In the genomic region with DNA sequence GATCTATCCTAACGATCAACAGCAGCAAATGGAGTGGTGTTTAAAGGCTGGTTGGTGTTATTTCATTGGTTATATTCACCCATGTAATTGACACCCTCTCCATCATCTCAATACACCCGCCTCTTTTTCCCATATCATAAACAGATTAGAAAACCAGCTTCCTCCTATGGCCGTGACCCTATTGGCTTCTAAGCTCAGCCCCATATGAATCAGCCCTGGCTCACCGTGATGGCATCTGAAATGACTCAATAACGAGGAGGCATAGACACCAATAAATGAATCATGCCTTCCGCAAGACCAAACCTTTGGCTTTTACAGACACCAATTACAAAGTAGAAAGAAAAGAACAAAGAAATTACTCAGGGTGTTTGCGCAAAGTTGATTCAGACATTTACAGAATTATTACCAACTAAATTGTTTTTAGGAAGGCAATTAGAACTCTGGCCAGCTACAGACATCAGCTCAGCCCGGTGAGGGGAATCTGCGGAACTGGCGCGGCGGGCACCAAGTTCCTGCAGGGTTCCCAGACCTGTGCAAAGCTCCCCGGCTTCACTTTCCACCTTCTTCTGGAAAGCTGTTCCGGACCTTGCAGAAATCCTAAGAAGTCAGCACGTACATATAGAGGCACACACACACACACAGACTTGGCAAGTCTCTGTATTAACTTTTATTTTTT, we compare ENCODE assay signal across 9 cellular contexts. TPM values are rescaled to one million over a fixed set of nuclear protein-coding genes. Genes with fewer than 3 reads are reported as not detected.
A peak's percentile ranks its signal among the peaks of the same experiment; 100 is the strongest.
DNase-seq lines count a peak whose midpoint lies in the region; ATAC-seq and TF ChIP-seq lines count a peak whose summit lies in the region.
"Had no signal": no experiment of that assay in that cellular context is flagged by ENCODE, and none has a peak within 500 bp of the region (broad histone marks: within the 10 kb centered on the region; RNA-seq: fewer than 3 reads in every experiment).

No MANE protein-coding gene starts in this region.

- peaks cover 18% of the 10 kb centered on the region for H3K4me1 ChIP-seq in ACC112 (ENCODE audit: control insufficient read depth, insufficient read depth, low read length, unreplicated experiment)

- TF ChIP-seq CTCF in dorsolateral prefrontal cortex (IDR thresholded peaks at IDR 0.05 in 54 of 56, conservative IDR thresholded peaks at IDR 0.05 in 2 of 56; ENCODE audit: low read depth in 1 of 56, partially characterized antibody in 56 of 56) = no peak

- no peak for ATAC-seq in HG03571 (IDR thresholded peaks at IDR 0.05; ENCODE audit: unreplicated experiment)
- ATAC-seq: body of pancreas had no signal

- no peaks in the 10 kb centered on the region for H3K9me3 Mint-ChIP-seq in stimulated activated naive CD8-positive, alpha-beta T cell treated with anti-CD3 and anti-CD28 coated beads, Interleukin-15, Interleukin-2, amounts not matched to agents 100 ng/mL and 50 ng/mL, for 24 hours

- DNase-seq in NCI-H460 (ENCODE audit: extremely low read depth, low read depth) (peak; percentile 97), islet precursor cell (peak; percentile 90), dorsolateral prefrontal cortex (no peak), NCI-H510A (lab: John Stamatoyannopoulos, UW) (no peak)
- DNase-seq in activated effector memory CD4-positive, alpha-beta T cell treated with Interleukin-2 at 50 U/mL for 16 hours = peak; percentile 36

- H3K36me3 ChIP-seq in ACC112 (ENCODE audit: insufficient read depth, low read length) = no peaks in the 10 kb centered on the region

- H2AFZ ChIP-seq in ACC112 (ENCODE audit: low read length, unreplicated experiment) = no peak overlapping the region

- peak overlapping the region; percentile 79 for H3K27ac Mint-ChIP-seq in stimulated activated naive CD8-positive, alpha-beta T cell treated with anti-CD3 and anti-CD28 coated beads, Interleukin-15, Interleukin-2, amounts not matched to agents 100 ng/mL and 50 ng/mL, for 24 hours

- H3K4me1 Mint-ChIP-seq in stimulated activated naive CD8-positive, alpha-beta T cell treated with anti-CD3 and anti-CD28 coated beads, Interleukin-15, Interleukin-2, amounts not matched to agents 100 ng/mL and 50 ng/mL, for 24 hours (ENCODE audit: low read depth) = peaks cover 78% of the 10 kb centered on the region

- H3K27ac ChIP-seq in ACC112 (ENCODE audit: low read depth, low read length) (peak overlapping the region; percentile 57), dorsolateral prefrontal cortex (no peak overlapping the region)

- H3K27me3 Mint-ChIP-seq in stimulated activated naive CD8-positive, alpha-beta T cell treated with anti-CD3 and anti-CD28 coated beads, Interleukin-15, Interleukin-2, amounts not matched to agents 100 ng/mL and 50 ng/mL, for 24 hours = no peaks in the 10 kb centered on the region

- H3K79me2 ChIP-seq in ACC112 (ENCODE audit: control insufficient read depth, insufficient read depth, low read length, unreplicated experiment) = no peaks in the 10 kb centered on the region

- H3K27me3 ChIP-seq in ACC112 (ENCODE audit: insufficient read depth, low read length) = no peaks in the 10 kb centered on the region
- no peaks in the 10 kb centered on the region for H3K27me3 ChIP-seq in dorsolateral prefrontal cortex
- H3K27me3 ChIP-seq: body of pancreas had no signal

- peak overlapping the region; percentile 19; the same call in 1 of the 2 replicates for H3K4me3 ChIP-seq in ACC112 (ENCODE audit: low read depth, low read length)
- no peak overlapping the region for H3K4me3 ChIP-seq in dorsolateral prefrontal cortex
- H3K4me3 ChIP-seq: body of pancreas had no signal

- intact Hi-C loops in dorsolateral prefrontal cortex (cut with DNase I) = no loop called here

- H3K36me3 Mint-ChIP-seq in stimulated activated naive CD8-positive, alpha-beta T cell treated with anti-CD3 and anti-CD28 coated beads, Interleukin-15, Interleukin-2, amounts not matched to agents 100 ng/mL and 50 ng/mL, for 24 hours (ENCODE audit: low read depth) = no peaks in the 10 kb centered on the region

- H3K4me3 Mint-ChIP-seq in stimulated activated naive CD8-positive, alpha-beta T cell treated with anti-CD3 and anti-CD28 coated beads, Interleukin-15, Interleukin-2, amounts not matched to agents 100 ng/mL and 50 ng/mL, for 24 hours = peak overlapping the region; percentile 65

RNA-seq across cellular contexts. Expression of a gene that starts 11.5 kb away (rescaled TPM):
- 3.1 and 3.9 TPM in 2 replicates for total RNA-seq in NCI-H460 (2014; rRNA removed; shearing (Covaris generic))
- polyA plus RNA-seq in NCI-H460 (2014; cell fraction: nucleus; rRNA removed) = 1.6 and 2.3 TPM in 2 replicates
- total RNA-seq in dorsolateral prefrontal cortex = 10 to 100 TPM; 22.0 to 55.2 (median 36.7) TPM

Comparison
In these comparisons a context has a peak if more than half of its experiments do, and no peak if none do; other contexts are left out.
1. DNase-seq: peak in NCI-H460 (single experiment), activated effector memory CD4-positive, alpha-beta T cell treated with Interleukin-2 at 50 U/mL for 16 hours (single experiment) and islet precursor cell (single experiment); none in dorsolateral prefrontal cortex (0 of 10) and NCI-H510A (single experiment).